ENCODE assay signal across 1 cellular context in genomic region chr6:116596815-116597214, GRCh38.
TF ChIP-seq lines count a peak whose summit lies in the region.

No MANE protein-coding gene starts in this region.

TF ChIP-seq in K562, 482 proteins besides CTCF, POLR2A, EP300 and RAD21 (continues in another document):
- TF ChIP-seq TBP (optimal IDR thresholded peaks at IDR 0.05; ENCODE audit: low read depth, low read length) (no peak), HDAC6 (IDR thresholded peaks at IDR 0.05; ENCODE audit: low read depth, low read length) (no peak), RREB1 (CRISPR knock-in tag; IDR thresholded peaks at IDR 0.05) (no peak), ILF3 (IDR thresholded peaks at IDR 0.05; ENCODE audit: borderline replicate concordance) (no peak), MYBL2 (IDR thresholded peaks at IDR 0.05; ENCODE audit: low read depth) (no peak), MYBL2 (CRISPR knock-in tag; IDR thresholded peaks at IDR 0.05; ENCODE audit: borderline replicate concordance) (no peak), JUNB (CRISPR knock-in tag; conservative IDR thresholded peaks at IDR 0.05) (no peak), MYC (IDR thresholded peaks at IDR 0.05; ENCODE audit: low read depth, low read length) (no peak), MYC (CRISPR knock-in tag; IDR thresholded peaks at IDR 0.05; ENCODE audit: borderline replicate concordance, low read depth) (no peak), FIP1L1 (IDR thresholded peaks at IDR 0.05; ENCODE audit: low read depth, low read length, poor library complexity, severe bottlenecking) (no peak), ZBTB1 (CRISPR knock-in tag; IDR thresholded peaks at IDR 0.05; ENCODE audit: borderline replicate concordance, low read depth) (no peak), REST (CRISPR knock-in tag; IDR thresholded peaks at IDR 0.05; ENCODE audit: low read depth) (peak; percentile 90), CHD1 (IDR thresholded peaks at IDR 0.05; ENCODE audit: low read length) (no peak), PCBP1 (IDR thresholded peaks at IDR 0.05; ENCODE audit: low read depth, low read length, poor library complexity, severe bottlenecking) (no peak), ZNF354B (CRISPR knock-in tag; IDR thresholded peaks at IDR 0.05) (no peak), SIN3B (IDR thresholded peaks at IDR 0.05; ENCODE audit: low read depth) (no peak), GTF2F1 (IDR thresholded peaks at IDR 0.05; ENCODE audit: low read depth, low read length) (no peak), ZNF584 (CRISPR knock-in tag; IDR thresholded peaks at IDR 0.05; ENCODE audit: low read depth) (no peak), ZBTB40 (IDR thresholded peaks at IDR 0.05) (no peak), ZBTB40 (CRISPR knock-in tag; IDR thresholded peaks at IDR 0.05) (no peak), TFAP4 (CRISPR knock-in tag; IDR thresholded peaks at IDR 0.05; ENCODE audit: borderline replicate concordance) (no peak), C11orf30 (IDR thresholded peaks at IDR 0.05; ENCODE audit: low read depth) (no peak), ETV1 (tag; conservative IDR thresholded peaks at IDR 0.05; ENCODE audit: low read depth) (no peak), EHMT2 (IDR thresholded peaks at IDR 0.05) (peak; percentile 98), RBM15 (IDR thresholded peaks at IDR 0.05; ENCODE audit: insufficient read depth, low read length) (no peak), ZNF23 (CRISPR knock-in tag; IDR thresholded peaks at IDR 0.05) (no peak), ZNF740 (CRISPR knock-in tag; IDR thresholded peaks at IDR 0.05) (no peak), ZNF740 (tag; IDR thresholded peaks at IDR 0.05) (no peak), HOXB6 (CRISPR knock-in tag; IDR thresholded peaks at IDR 0.05; ENCODE audit: borderline replicate concordance) (no peak), ZHX1 (conservative IDR thresholded peaks at IDR 0.05; ENCODE audit: low read length) (no peak), MTA3 (IDR thresholded peaks at IDR 0.05; ENCODE audit: borderline replicate concordance) (no peak)
